Comparison of ENCODE assay signal across 8 cellular contexts in the genomic region with DNA sequence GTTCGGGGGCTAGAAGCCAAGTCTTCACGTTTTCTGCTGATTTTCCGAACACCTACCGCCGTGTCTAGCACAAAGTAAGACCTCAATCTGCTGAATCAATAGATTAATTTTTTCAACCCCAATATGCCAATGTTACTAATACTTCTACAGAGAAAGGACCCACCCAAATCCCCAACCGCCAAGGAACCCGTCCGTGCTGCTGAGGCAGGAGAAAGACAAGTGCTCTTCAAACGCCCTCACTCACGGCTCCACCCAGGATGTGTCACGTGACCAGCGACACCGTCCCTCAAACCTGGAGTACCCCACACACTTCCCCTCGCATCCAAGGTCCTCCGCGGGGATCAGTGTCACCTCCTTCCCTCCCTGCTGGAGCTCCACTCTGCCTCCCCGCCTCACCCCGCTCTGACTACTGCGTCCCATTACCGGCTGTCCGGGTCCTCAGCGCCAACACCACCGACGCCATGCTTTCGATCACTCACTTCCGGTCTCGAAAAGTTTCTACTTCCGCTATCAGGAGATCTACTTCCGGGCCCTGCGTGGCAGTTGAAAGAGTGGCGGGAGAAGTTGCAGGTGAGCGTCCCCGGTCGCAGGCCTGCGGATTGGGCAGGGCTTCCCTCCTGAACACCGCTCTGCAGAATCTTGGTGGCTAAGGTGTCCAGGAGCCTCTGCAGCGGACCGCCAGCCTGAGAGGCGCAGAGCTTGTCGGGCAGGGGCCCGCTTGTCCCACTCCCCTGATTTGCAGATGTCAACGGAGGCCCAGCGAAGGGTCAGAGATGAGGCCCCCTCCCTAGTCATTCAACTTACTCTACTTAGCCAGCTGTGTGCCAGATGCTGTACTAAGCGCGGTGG. TPM values are rescaled to one million over a fixed set of nuclear protein-coding genes. Genes with fewer than 3 reads are reported as not detected.
A peak's percentile ranks its signal among the peaks of the same experiment; 100 is the strongest.
DNase-seq lines count a peak whose midpoint lies in the region; ATAC-seq and TF ChIP-seq lines count a peak whose summit lies in the region.

A gene with protein sequence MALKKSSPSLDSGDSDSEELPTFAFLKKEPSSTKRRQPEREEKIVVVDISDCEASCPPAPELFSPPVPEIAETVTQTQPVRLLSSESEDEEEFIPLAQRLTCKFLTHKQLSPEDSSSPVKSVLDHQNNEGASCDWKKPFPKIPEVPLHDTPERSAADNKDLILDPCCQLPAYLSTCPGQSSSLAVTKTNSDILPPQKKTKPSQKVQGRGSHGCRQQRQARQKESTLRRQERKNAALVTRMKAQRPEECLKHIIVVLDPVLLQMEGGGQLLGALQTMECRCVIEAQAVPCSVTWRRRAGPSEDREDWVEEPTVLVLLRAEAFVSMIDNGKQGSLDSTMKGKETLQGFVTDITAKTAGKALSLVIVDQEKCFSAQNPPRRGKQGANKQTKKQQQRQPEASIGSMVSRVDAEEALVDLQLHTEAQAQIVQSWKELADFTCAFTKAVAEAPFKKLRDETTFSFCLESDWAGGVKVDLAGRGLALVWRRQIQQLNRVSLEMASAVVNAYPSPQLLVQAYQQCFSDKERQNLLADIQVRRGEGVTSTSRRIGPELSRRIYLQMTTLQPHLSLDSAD (plus strand): TSS at position 522 of the 849 bp plus-strand sequence. CDS start 1,980 bp downstream, outside the sequence.
A gene (minus strand): TSS at position 477 of the 849 bp plus-strand sequence. CDS start 14 bp downstream, at position 463.

- intact Hi-C loops in natural killer cell (cut with micrococcal nuclease) = no loop called here

- no peaks in the 10 kb centered on the region for H3K27me3 Mint-ChIP-seq in natural killer cell (ENCODE audit: low read depth in 2 of 2)

- H3K4me1 Mint-ChIP-seq in natural killer cell = peaks cover 23 to 25% of the 10 kb centered on the region in 2 donors

- peak within 1 kb of the TSS; percentile 99 for H3K4me3 ChIP-seq in fibroblast of mammary gland (ENCODE audit: control insufficient read depth, low read depth, low read length)

- H3K27ac ChIP-seq in KOPT-K1 (ENCODE audit: low read depth, low read length, poor library complexity, severe bottlenecking) = peak within 1 kb of the TSS; percentile 95

- H3K4me3 Mint-ChIP-seq in natural killer cell = peak within 1 kb of the TSS; percentile 100

- peak; percentile 97 for DNase-seq in DMS53 (lab: John Stamatoyannopoulos, UW)
- DNase-seq in RKO (ENCODE audit: low spot score) = peak; percentile 92
- peak; percentile 71 for DNase-seq in activated T-helper 1 cell treated with Interleukin-2 at 50 U/mL for 16 hours (ENCODE audit: low read depth)
- peak; percentile 83 for DNase-seq in fibroblast of mammary gland (ENCODE audit: low read depth)
- peak; percentile 81 for DNase-seq in natural killer cell
- DNase-seq in stimulated activated naive CD4-positive, alpha-beta T cell (lab: John Stamatoyannopoulos, UW) = peak; percentile 74 to 100 (median 92)

- H3K9me3 ChIP-seq in KOPT-K1 (ENCODE audit: insufficient read depth, low read length, poor library complexity, severe bottlenecking) = no peaks in the 10 kb centered on the region

- H3K36me3 ChIP-seq in KOPT-K1 (ENCODE audit: insufficient read depth, low read length) = peaks cover 70% of the 10 kb centered on the region

- peaks cover 5% of the 10 kb centered on the region for H3K36me3 Mint-ChIP-seq in natural killer cell

- no peaks in the 10 kb centered on the region for H3K9me3 Mint-ChIP-seq in natural killer cell

- ATAC-seq in GM21723 (IDR thresholded peaks at IDR 0.05; ENCODE audit: unreplicated experiment) (peak; percentile 87), natural killer cell (peak; percentile 90 to 92 (median 91))

- TF ChIP-seq CTCF in fibroblast of mammary gland (conservative IDR thresholded peaks at IDR 0.05; ENCODE audit: control insufficient read depth, insufficient read depth, low read depth, low read length) = no peak
- no peak for TF ChIP-seq CTCF in natural killer cell (IDR thresholded peaks at IDR 0.05)

- H3K27ac Mint-ChIP-seq in natural killer cell = peak within 1 kb of the TSS; percentile 100

RNA-seq across cellular contexts. Expression of the first gene that starts in this region (rescaled TPM):
- total RNA-seq in natural killer cell = 1 to 10 TPM; 2.4 to 3.2 (median 2.9) TPM

RNA-seq across cellular contexts. Expression of the second gene that starts in this region (rescaled TPM):
- 10 to 100 TPM; 16.4 to 36.6 (median 31.3) TPM for total RNA-seq in natural killer cell

Comparison
In these comparisons a context has a peak if more than half of its experiments do, and no peak if none do; other contexts are left out.
1. Peak in every context shown above with its lines: DNase-seq, ATAC-seq, H3K4me3 ChIP-seq and H3K27ac ChIP-seq.